In genomic region chr13:63085851-63086250, GRCh38 we compare ENCODE assay signal across 1 cellular context.
TF ChIP-seq lines count a peak whose summit lies in the region.

No MANE protein-coding gene starts in this region.

TF ChIP-seq in IMR-90, 13 proteins besides CTCF, POLR2A, EP300 and RAD21:
- TF ChIP-seq CHD1 (IDR thresholded peaks at IDR 0.05; ENCODE audit: low read depth, low read length) (no peak), FOS (IDR thresholded peaks at IDR 0.05; ENCODE audit: low read depth, low read length) (no peak), BHLHE40 (IDR thresholded peaks at IDR 0.05; ENCODE audit: low read depth, low read length) (no peak), CEBPB (IDR thresholded peaks at IDR 0.05; ENCODE audit: low read depth, low read length) (no peak), MAFK (IDR thresholded peaks at IDR 0.05; ENCODE audit: low read depth, low read length) (no peak), RCOR1 (IDR thresholded peaks at IDR 0.05; ENCODE audit: insufficient replicate concordance, low read length) (no peak), USF2 (IDR thresholded peaks at IDR 0.05; ENCODE audit: low read depth, low read length) (no peak), MXI1 (IDR thresholded peaks at IDR 0.05; ENCODE audit: borderline replicate concordance, low read depth, low read length) (no peak), RFX5 (IDR thresholded peaks at IDR 0.05; ENCODE audit: low read depth, low read length) (no peak), SMC3 (IDR thresholded peaks at IDR 0.05; ENCODE audit: low read depth, low read length) (no peak), NFE2L2 (IDR thresholded peaks at IDR 0.05; ENCODE audit: low read depth, low read length) (no peak), ELK1 (IDR thresholded peaks at IDR 0.05; ENCODE audit: borderline replicate concordance, low read depth, low read length) (no peak), MAZ (IDR thresholded peaks at IDR 0.05; ENCODE audit: borderline replicate concordance, low read depth, low read length) (no peak)
